In the genomic region with DNA sequence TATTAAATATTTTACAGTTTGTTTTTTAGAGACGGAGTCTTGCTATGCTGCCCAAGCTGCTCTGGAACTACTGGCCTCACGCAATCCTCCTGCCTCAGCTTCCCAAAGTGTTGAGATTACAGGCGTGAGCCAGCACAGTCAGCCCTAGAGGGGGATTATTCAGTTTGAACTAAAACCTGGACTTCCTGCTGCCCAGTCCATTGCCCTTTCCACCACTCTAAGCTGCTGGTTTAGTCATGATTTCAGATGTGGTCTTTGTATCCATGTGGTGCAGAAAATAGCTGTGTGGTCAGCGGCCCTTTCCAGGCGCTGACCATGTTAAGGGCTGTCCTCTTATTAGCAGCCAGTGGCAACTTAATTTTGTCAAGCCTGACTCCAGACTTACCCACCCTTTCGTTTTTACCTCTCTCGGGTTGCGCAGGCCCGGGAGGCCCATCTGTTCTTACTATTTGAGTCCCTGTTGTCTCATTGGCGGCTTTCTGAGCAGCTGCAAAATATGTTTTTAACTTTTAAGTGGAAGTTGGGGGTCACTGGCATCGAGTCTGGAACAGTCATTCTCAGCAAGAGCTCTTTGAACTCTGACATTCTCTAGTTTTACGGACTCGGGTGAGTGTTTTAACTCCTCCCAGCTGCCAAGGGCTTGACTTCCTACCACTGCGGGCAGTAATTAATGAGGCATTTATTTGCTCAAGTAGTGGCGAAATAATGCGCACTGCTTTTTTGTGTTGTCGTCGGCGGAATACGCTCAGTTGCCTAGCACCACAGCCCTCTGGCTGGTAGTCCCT, we compare ENCODE assay signal across 8 cellular contexts. TPM values are rescaled to one million over a fixed set of nuclear protein-coding genes. Genes with fewer than 3 reads are reported as not detected.
DNase-seq lines count a peak whose midpoint lies in the region; ATAC-seq and TF ChIP-seq lines count a peak whose summit lies in the region.

No MANE protein-coding gene starts in this region.

- peak overlapping the region; percentile 96 for H3K27ac Mint-ChIP-seq in activated CD8-positive, alpha-beta memory T cell treated with anti-CD3 and anti-CD28 coated beads, Interleukin-2, amount 10 ng/mL, durations not matched to agents 7 days and 5 days
- H3K27ac Mint-ChIP-seq in naive thymus-derived CD8-positive, alpha-beta T cell: peak overlapping the region; percentile 93 to 99 (median 98)
- H3K27ac Mint-ChIP-seq in type B pancreatic cell: peak overlapping the region; percentile 90

- peaks cover 8% of the 10 kb centered on the region for H3K36me3 Mint-ChIP-seq in activated CD8-positive, alpha-beta memory T cell treated with anti-CD3 and anti-CD28 coated beads, Interleukin-2, amount 10 ng/mL, durations not matched to agents 7 days and 5 days
- H3K36me3 Mint-ChIP-seq in naive thymus-derived CD8-positive, alpha-beta T cell: peaks cover 0 to 15% (median 0%) of the 10 kb centered on the region in 3 donors
- H3K36me3 Mint-ChIP-seq in type B pancreatic cell: no peaks in the 10 kb centered on the region

- no peaks in the 10 kb centered on the region for H3K27me3 Mint-ChIP-seq in activated CD8-positive, alpha-beta memory T cell treated with anti-CD3 and anti-CD28 coated beads, Interleukin-2, amount 10 ng/mL, durations not matched to agents 7 days and 5 days
- no peaks in the 10 kb centered on the region for H3K27me3 Mint-ChIP-seq in naive thymus-derived CD8-positive, alpha-beta T cell
- H3K27me3 Mint-ChIP-seq in type B pancreatic cell: no peaks in the 10 kb centered on the region

- H3K27ac ChIP-seq in esophagus muscularis mucosa (replicated peaks in 1 of 4): peak overlapping the region; percentile 89 to 94 (median 90)

- CTCF ChIA-PET in activated CD8-positive, alpha-beta memory T cell treated with anti-CD3 and anti-CD28 coated beads, Interleukin-2, amount 10 ng/mL, durations not matched to agents 7 days and 5 days (lab: Charles Lee): interaction anchor here (1.2 to 1.6 kb wide), 2 partner anchors 13 to 92 kb away, joined by 3 to 5 read pairs; no protein-coding TSS in a partner anchor

- peak; percentile 20 for ATAC-seq in activated CD8-positive, alpha-beta memory T cell treated with anti-CD3 and anti-CD28 coated beads, Interleukin-2, amount 10 ng/mL, durations not matched to agents 7 days and 5 days
- peak; percentile 21 for ATAC-seq in HG02943 (IDR thresholded peaks at IDR 0.05; ENCODE audit: low read depth, unreplicated experiment)
- ATAC-seq in naive thymus-derived CD8-positive, alpha-beta T cell: peak; percentile 32 to 40

- H3K4me3 ChIP-seq in esophagus muscularis mucosa: peak overlapping the region; percentile 70 to 81 (median 76)

- peak overlapping the region; percentile 79 for H3K4me3 Mint-ChIP-seq in activated CD8-positive, alpha-beta memory T cell treated with anti-CD3 and anti-CD28 coated beads, Interleukin-2, amount 10 ng/mL, durations not matched to agents 7 days and 5 days
- H3K4me3 Mint-ChIP-seq in naive thymus-derived CD8-positive, alpha-beta T cell: peak overlapping the region; percentile 70 to 92 (median 87)
- peak overlapping the region; percentile 90 for H3K4me3 Mint-ChIP-seq in type B pancreatic cell

- POLR2A ChIA-PET in naive thymus-derived CD8-positive, alpha-beta T cell (lab: Charles Lee): interaction anchor here (0.6 to 1.7 kb wide), 9 partner anchors 9 to 1458 kb away, joined by 3 to 5 read pairs (median 3); a partner anchor contains a TSS

- intact Hi-C loops in esophagus muscularis mucosa (cut with DNase I): no loop called here

- no peak for TF ChIP-seq CTCF in esophagus muscularis mucosa (IDR thresholded peaks at IDR 0.05)
- no peak for TF ChIP-seq CTCF in type B pancreatic cell (conservative IDR thresholded peaks at IDR 0.05)

- TF ChIP-seq POLR2A in esophagus muscularis mucosa (IDR thresholded peaks at IDR 0.05; ENCODE audit: low read depth): no peak

- H3K9me3 ChIP-seq in esophagus muscularis mucosa: no peaks in the 10 kb centered on the region

- H3K4me1 ChIP-seq in esophagus muscularis mucosa: peaks cover 9 to 26% (median 21%) of the 10 kb centered on the region in 4 donors

- 58% methylated on average over 20 of the region's 20 CpGs for WGBS in esophagus muscularis mucosa

- H3K9me3 Mint-ChIP-seq in activated CD8-positive, alpha-beta memory T cell treated with anti-CD3 and anti-CD28 coated beads, Interleukin-2, amount 10 ng/mL, durations not matched to agents 7 days and 5 days (ENCODE audit: low read depth): no peaks in the 10 kb centered on the region
- H3K9me3 Mint-ChIP-seq in naive thymus-derived CD8-positive, alpha-beta T cell: no peaks in the 10 kb centered on the region
- H3K9me3 Mint-ChIP-seq in type B pancreatic cell: no peaks in the 10 kb centered on the region

- DNase-seq in activated CD8-positive, alpha-beta memory T cell treated with anti-CD3 and anti-CD28 coated beads, Interleukin-2, amount 10 ng/mL, durations not matched to agents 7 days and 5 days: peak; percentile 55
- DNase-seq in activated CD8-positive, alpha-beta memory T cell treated with anti-CD3 and anti-CD28 coated beads for 24 hours: no peak
- peak; percentile 1 for DNase-seq in NCI-H226
- peak; percentile 61 for DNase-seq in activated CD8-positive, alpha-beta memory T cell treated with anti-CD3 and anti-CD28 coated beads, Interleukin-2, amount 50 U/mL, for 48 hours
- DNase-seq in esophagus muscularis mucosa (ENCODE audit: extremely low spot score): no peak
- DNase-seq in naive thymus-derived CD8-positive, alpha-beta T cell: peak; percentile 16 to 72 (median 36)
- no peak for DNase-seq in type B pancreatic cell (ENCODE audit: extremely low spot score, unreplicated experiment)

- H3K27me3 ChIP-seq in esophagus muscularis mucosa: no peaks in the 10 kb centered on the region

- H3K4me1 Mint-ChIP-seq in activated CD8-positive, alpha-beta memory T cell treated with anti-CD3 and anti-CD28 coated beads, Interleukin-2, amount 10 ng/mL, durations not matched to agents 7 days and 5 days: peaks cover 51% of the 10 kb centered on the region
- peaks cover 27 to 63% (median 57%) of the 10 kb centered on the region in 4 donors for H3K4me1 Mint-ChIP-seq in naive thymus-derived CD8-positive, alpha-beta T cell
- H3K4me1 Mint-ChIP-seq in type B pancreatic cell (ENCODE audit: unreplicated experiment): peaks cover 4% of the 10 kb centered on the region

- no peaks in the 10 kb centered on the region for H3K36me3 ChIP-seq in esophagus muscularis mucosa

- TF ChIP-seq EP300 in esophagus muscularis mucosa (IDR thresholded peaks at IDR 0.05): no peak

RNA-seq across cellular contexts. Expression of a gene that starts 0.8 kb away (rescaled TPM):
- 10 to 100 TPM; 37.8 to 41.9 TPM for total RNA-seq in activated CD8-positive, alpha-beta memory T cell treated with anti-CD3 and anti-CD28 coated beads, Interleukin-2, amount 10 ng/mL, durations not matched to agents 7 days and 5 days
- total RNA-seq in esophagus muscularis mucosa (10 to 100 TPM; 17.9 to 28.3 (median 24.3) TPM), type B pancreatic cell (ENCODE audit: low replicate concordance) (26.6 and 40.7 TPM in 2 replicates)
- 10 to 100 TPM; 30.4 to 32.2 TPM for total RNA-seq in naive thymus-derived CD8-positive, alpha-beta T cell
- 10 to 100 TPM; 32.4 to 37.0 (median 36.6) TPM for polyA plus RNA-seq in naive thymus-derived CD8-positive, alpha-beta T cell

Comparison
In these comparisons a context has a peak if more than half of its experiments do, and no peak if none do; other contexts are left out.
1. DNase-seq: peak in activated CD8-positive, alpha-beta memory T cell treated with anti-CD3 and anti-CD28 coated beads, Interleukin-2, amount 10 ng/mL, durations not matched to agents 7 days and 5 days (single experiment), NCI-H226 (single experiment), activated CD8-positive, alpha-beta memory T cell treated with anti-CD3 and anti-CD28 coated beads, Interleukin-2, amount 50 U/mL, for 48 hours (single experiment) and naive thymus-derived CD8-positive, alpha-beta T cell (10 of 10); none in activated CD8-positive, alpha-beta memory T cell treated with anti-CD3 and anti-CD28 coated beads for 24 hours (single experiment), esophagus muscularis mucosa (single experiment) and type B pancreatic cell (single experiment).
2. Peak in every context shown above with its lines, with median percentiles within 50 percentile points of each other: ATAC-seq, H3K27ac Mint-ChIP-seq and H3K4me3 Mint-ChIP-seq.